ENCODE assay signal across 22 cellular contexts in genomic region chr5:116861097-116861496, GRCh38.
"Had no signal": no experiment of that assay in that cellular context is flagged by ENCODE, and none has a peak within 500 bp of the region (broad histone marks: within the 10 kb centered on the region; RNA-seq: fewer than 3 reads in every experiment).

No MANE protein-coding gene starts in this region.

- DNase-seq: colonic mucosa; dermis blood vessel endothelial cell; esophagus squamous epithelium; foreskin fibroblast; glutamatergic neuron; kidney; left cardiac atrium; left ventricle myocardium inferior; lower lobe of right lung; naive thymus-derived CD4-positive, alpha-beta T cell; psoas muscle; retina; right lobe of liver; stimulated activated CD4-positive, alpha-beta T cell treated with anti-CD3 and anti-CD28 coated beads, Interleukin-2, amount 100 ng/mL, for 24 hours; stimulated activated naive CD4-positive, alpha-beta T cell; stomach; substantia nigra; transverse colon had no signal

- H3K4me3 Mint-ChIP-seq: memory B cell; naive thymus-derived CD4-positive, alpha-beta T cell had no signal

- FAIRE-seq: kidney had no signal

- H3K27me3 Mint-ChIP-seq: memory B cell had no signal

- H3K36me3 Mint-ChIP-seq: memory B cell; naive thymus-derived CD4-positive, alpha-beta T cell had no signal

- H3K4me3 ChIP-seq: colonic mucosa, esophagus squamous epithelium, gastroesophageal sphincter, left ventricle myocardium inferior, lower lobe of right lung, psoas muscle, right lobe of liver, stomach, thoracic aorta, transverse colon had no signal

- H3K27ac Mint-ChIP-seq: memory B cell; naive thymus-derived CD4-positive, alpha-beta T cell had no signal

- H3K27me3 ChIP-seq: colonic mucosa, esophagus squamous epithelium, gastroesophageal sphincter, neutrophil, right lobe of liver, stomach had no signal

- H3K36me3 ChIP-seq: colonic mucosa, esophagus squamous epithelium, gastroesophageal sphincter, left ventricle myocardium inferior, lower lobe of right lung, neutrophil, right lobe of liver, stomach, thoracic aorta, transverse colon had no signal

- H3K27ac ChIP-seq: colonic mucosa, esophagus squamous epithelium, gastroesophageal sphincter, left ventricle myocardium inferior, lower lobe of right lung, neutrophil, psoas muscle, right lobe of liver, thoracic aorta, transverse colon had no signal

- H3K9me3 ChIP-seq: colonic mucosa, esophagus squamous epithelium, gastroesophageal sphincter, left ventricle myocardium inferior, lower lobe of right lung, neutrophil, psoas muscle, right lobe of liver, stomach, thoracic aorta, transverse colon had no signal

- H3K4me1 Mint-ChIP-seq: memory B cell had no signal

- H3K4me1 ChIP-seq: colonic mucosa, esophagus squamous epithelium, gastroesophageal sphincter, left ventricle myocardium inferior, lower lobe of right lung, psoas muscle, transverse colon had no signal
